8 cellular contexts compared by ENCODE assay signal in the genomic region with DNA sequence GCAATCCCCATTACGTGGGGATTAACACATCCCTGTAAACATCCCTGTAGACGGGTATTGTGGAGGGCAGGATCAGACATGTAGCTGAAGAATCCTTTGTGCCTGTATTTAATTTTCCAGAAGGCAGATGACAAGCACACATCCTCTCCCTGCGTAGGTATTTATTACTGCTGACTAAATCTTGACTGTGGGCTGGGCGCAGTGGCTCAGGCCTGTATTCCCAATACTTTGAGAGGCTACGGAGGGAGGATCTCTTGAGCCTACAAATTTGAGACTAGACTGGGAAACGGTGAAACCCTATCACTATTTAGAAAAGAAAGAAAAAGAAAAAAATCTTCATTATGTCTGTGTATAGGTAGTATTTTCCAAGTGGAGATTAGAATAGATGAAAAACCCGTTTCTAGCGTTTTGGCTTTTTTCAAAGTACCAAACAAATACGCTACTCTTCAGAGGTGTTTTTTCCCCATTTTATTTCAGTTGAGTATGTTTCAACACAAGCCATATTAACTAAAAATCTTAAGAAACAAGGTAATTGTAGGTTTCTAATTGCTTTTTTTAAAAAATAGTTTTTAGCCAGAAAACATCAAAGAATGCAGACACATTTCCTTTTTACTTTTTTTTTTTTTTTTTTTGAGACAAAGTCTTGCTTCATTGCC. TPM values are rescaled to one million over a fixed set of nuclear protein-coding genes. Genes with fewer than 3 reads are reported as not detected.
DNase-seq lines count a peak whose midpoint lies in the region; ATAC-seq and TF ChIP-seq lines count a peak whose summit lies in the region.

No MANE protein-coding gene starts in this region.

- intact Hi-C loops in natural killer cell (cut with micrococcal nuclease) = loop anchor here (5.0 kb wide), 1 partner anchor 38 kb away; no protein-coding TSS in a partner anchor
- intact Hi-C loops in adrenal gland (cut with DNase I) = no loop called here

- H3K27ac ChIP-seq in DOHH2 (ENCODE audit: low read depth, low read length) (peak overlapping the region; percentile 95), adrenal gland (no peak overlapping the region)

- peaks cover 44% of the 10 kb centered on the region for H3F3A ChIP-seq in DOHH2 (ENCODE audit: control insufficient read depth, insufficient read depth)

- no peaks in the 10 kb centered on the region for H3K9me2 ChIP-seq in DOHH2 (replicated peaks; ENCODE audit: control insufficient read depth, low read length)

- CTCF ChIA-PET in activated CD8-positive, alpha-beta T cell treated with anti-CD3 and anti-CD28 coated beads, Interleukin-2, amount 10 ng/mL, durations not matched to agents 7 days and 5 days (lab: Charles Lee) = interaction anchor here (1.4 to 3.9 kb wide), 7 partner anchors 10 to 216 kb away, joined by 4 to 27 read pairs (median 13); no protein-coding TSS in a partner anchor

- H3K27ac Mint-ChIP-seq in activated CD8-positive, alpha-beta T cell treated with anti-CD3 and anti-CD28 coated beads, Interleukin-2, amount 10 ng/mL, durations not matched to agents 7 days and 5 days = peak overlapping the region; percentile 95
- H3K27ac Mint-ChIP-seq in natural killer cell = peak overlapping the region; percentile 98 to 99

- TF ChIP-seq POLR2A in adrenal gland (IDR thresholded peaks at IDR 0.05) = no peak

- peak; percentile 96 for DNase-seq in NCI-H146 (lab: John Stamatoyannopoulos, UW)
- no peak for DNase-seq in activated CD8-positive, alpha-beta T cell treated with anti-CD3 and anti-CD28 coated beads, Interleukin-2, amount 10 ng/mL, durations not matched to agents 7 days and 5 days
- no peak for DNase-seq in natural killer cell
- no peak for DNase-seq in activated effector memory CD4-positive, alpha-beta T cell treated with anti-CD3 and anti-CD28 coated beads, Interleukin-2, amount 50 U/mL, for 16 hours
- DNase-seq in adrenal gland = no peak
- DNase-seq in SKM-1 (lab: John Stamatoyannopoulos, UW; ENCODE audit: unreplicated experiment) = no peak

- 77 to 81% (median 80%) methylated on average over 9 of the region's 9 CpGs for WGBS in adrenal gland, 4 donors

- TF ChIP-seq CTCF in DOHH2 (IDR thresholded peaks at IDR 0.05; ENCODE audit: low read depth, low read length, poor library complexity, severe bottlenecking) (no peak), natural killer cell (IDR thresholded peaks at IDR 0.05) (no peak), adrenal gland (IDR thresholded peaks at IDR 0.05) (no peak)

- peaks cover 7% of the 10 kb centered on the region for H3K36me3 ChIP-seq in DOHH2 (ENCODE audit: control insufficient read depth, low read length)
- no peaks in the 10 kb centered on the region for H3K36me3 ChIP-seq in adrenal gland (replicated peaks in 1 of 2)

- H3K4me3 ChIP-seq in DOHH2 (ENCODE audit: low read length) (peak overlapping the region; percentile 82), adrenal gland (no peak overlapping the region)

- no peak for ATAC-seq in activated CD8-positive, alpha-beta T cell treated with anti-CD3 and anti-CD28 coated beads, Interleukin-2, amount 10 ng/mL, durations not matched to agents 7 days and 5 days
- ATAC-seq in natural killer cell = no peak
- no peak for ATAC-seq in HG03095 (IDR thresholded peaks at IDR 0.05; ENCODE audit: unreplicated experiment)

- H3K9me3 ChIP-seq in DOHH2 (ENCODE audit: control insufficient read depth, insufficient read depth, low read length) = no peaks in the 10 kb centered on the region
- no peaks in the 10 kb centered on the region for H3K9me3 ChIP-seq in adrenal gland (replicated peaks in 1 of 3)

- H3K79me2 ChIP-seq in DOHH2 (ENCODE audit: control insufficient read depth, low read length) = peaks cover 27% of the 10 kb centered on the region

- no peaks in the 10 kb centered on the region for H4K20me1 ChIP-seq in DOHH2 (ENCODE audit: control insufficient read depth, insufficient read depth, low read depth, low read length)

- peaks cover 4% of the 10 kb centered on the region for H3K27me3 Mint-ChIP-seq in activated CD8-positive, alpha-beta T cell treated with anti-CD3 and anti-CD28 coated beads, Interleukin-2, amount 10 ng/mL, durations not matched to agents 7 days and 5 days (ENCODE audit: low read depth)
- no peaks in the 10 kb centered on the region for H3K27me3 Mint-ChIP-seq in natural killer cell (ENCODE audit: low read depth in 2 of 2)

- H3K27me3 ChIP-seq in DOHH2 (ENCODE audit: control insufficient read depth, low read length) = no peaks in the 10 kb centered on the region
- no peaks in the 10 kb centered on the region for H3K27me3 ChIP-seq in adrenal gland

- peaks cover 58% of the 10 kb centered on the region for H3K4me1 ChIP-seq in DOHH2 (ENCODE audit: control insufficient read depth, low read length)
- peaks cover 10 to 27% of the 10 kb centered on the region in 2 donors for H3K4me1 ChIP-seq in adrenal gland (replicated peaks in 1 of 2)

- no peaks in the 10 kb centered on the region for H3K9me3 Mint-ChIP-seq in activated CD8-positive, alpha-beta T cell treated with anti-CD3 and anti-CD28 coated beads, Interleukin-2, amount 10 ng/mL, durations not matched to agents 7 days and 5 days (ENCODE audit: insufficient read depth)
- H3K9me3 Mint-ChIP-seq in natural killer cell = no peaks in the 10 kb centered on the region

- H3K4me1 Mint-ChIP-seq in activated CD8-positive, alpha-beta T cell treated with anti-CD3 and anti-CD28 coated beads, Interleukin-2, amount 10 ng/mL, durations not matched to agents 7 days and 5 days (ENCODE audit: low read depth) = peaks cover 42% of the 10 kb centered on the region
- H3K4me1 Mint-ChIP-seq in natural killer cell = peaks cover 29 to 30% of the 10 kb centered on the region in 2 donors

- H3K4me3 Mint-ChIP-seq in activated CD8-positive, alpha-beta T cell treated with anti-CD3 and anti-CD28 coated beads, Interleukin-2, amount 10 ng/mL, durations not matched to agents 7 days and 5 days = peak overlapping the region; percentile 94
- peak overlapping the region; percentile 95 for H3K4me3 Mint-ChIP-seq in natural killer cell

- H3K4me2 ChIP-seq in DOHH2 (ENCODE audit: low read length) = peak overlapping the region; percentile 72

- POLR2A ChIA-PET in activated CD8-positive, alpha-beta T cell treated with anti-CD3 and anti-CD28 coated beads, Interleukin-2, amount 10 ng/mL, durations not matched to agents 7 days and 5 days (lab: Charles Lee) = interaction anchor here (1.3 to 3.3 kb wide), 4 partner anchors 10 to 54 kb away, joined by 3 to 20 read pairs (median 12); no protein-coding TSS in a partner anchor

- peaks cover 9% of the 10 kb centered on the region for H3K36me3 Mint-ChIP-seq in activated CD8-positive, alpha-beta T cell treated with anti-CD3 and anti-CD28 coated beads, Interleukin-2, amount 10 ng/mL, durations not matched to agents 7 days and 5 days (ENCODE audit: low read depth)
- no peaks in the 10 kb centered on the region for H3K36me3 Mint-ChIP-seq in natural killer cell

RNA-seq across cellular contexts. Expression of a gene that starts 1.5 kb away (rescaled TPM):
- 10 to 100 TPM; 62.7 to 64.5 TPM for total RNA-seq in activated CD8-positive, alpha-beta T cell treated with anti-CD3 and anti-CD28 coated beads, Interleukin-2, amount 10 ng/mL, durations not matched to agents 7 days and 5 days
- total RNA-seq in natural killer cell (100 to 1,000 TPM; 127 to 149 (median 140) TPM), adrenal gland (10 to 100 TPM; 29.6 to 77.9 (median 38.4) TPM)
- 10 to 100 TPM; 13.2 to 32.6 (median 21.5) TPM for polyA plus RNA-seq in adrenal gland

RNA-seq across cellular contexts. Expression of a gene that starts 5.6 kb away (rescaled TPM):
- total RNA-seq in activated CD8-positive, alpha-beta T cell treated with anti-CD3 and anti-CD28 coated beads, Interleukin-2, amount 10 ng/mL, durations not matched to agents 7 days and 5 days = 100 to 1,000 TPM; 140 to 141 TPM
- total RNA-seq in natural killer cell (100 to 1,000 TPM; 104 to 118 (median 114) TPM), adrenal gland (10 to 100 TPM in 7 of 8 donors, 1 to 10 TPM in 1; 6.3 to 21.6 (median 19.6) TPM)
- 10 to 100 TPM in 1 of 3 donors, 1 to 10 TPM in 2; 3.1 to 10.9 (median 9.3) TPM for polyA plus RNA-seq in adrenal gland

Comparison
In these comparisons a context has a peak if more than half of its experiments do, and no peak if none do; other contexts are left out.
1. RNA of a gene that starts 5.6 kb away (total RNA-seq): 140 to 141 TPM in activated CD8-positive, alpha-beta T cell treated with anti-CD3 and anti-CD28 coated beads, Interleukin-2, amount 10 ng/mL, durations not matched to agents 7 days and 5 days and 104 to 118 TPM in natural killer cell; 6.3 to 21.6 TPM in adrenal gland; every median in the first group is over 4 times any median in the second.